ENCODE assay signal across 34 cellular contexts in genomic region chr5:116751684-116752083, GRCh38.
"Had no signal": no experiment of that assay in that cellular context is flagged by ENCODE, and none has a peak within 500 bp of the region (broad histone marks: within the 10 kb centered on the region; RNA-seq: fewer than 3 reads in every experiment).

No MANE protein-coding gene starts in this region.

- H3K9me3 ChIP-seq: adrenal gland, body of pancreas had no signal

- H3K36me3 Mint-ChIP-seq: activated CD4-positive, alpha-beta memory T cell treated with anti-CD3 and anti-CD28 coated beads for 36 hours; activated CD8-positive, alpha-beta memory T cell treated with anti-CD3 and anti-CD28 coated beads, Interleukin-2, amount 10 ng/mL, durations not matched to agents 7 days and 5 days; activated naive CD4-positive, alpha-beta T cell treated with anti-CD3 and anti-CD28 coated beads, Interleukin-2, amount 50 U/mL, for 24 hours; activated naive CD8-positive, alpha-beta T cell treated with anti-CD3 and anti-CD28 coated beads for 36 hours had no signal

- H3K27me3 ChIP-seq: adrenal gland, body of pancreas, dorsolateral prefrontal cortex had no signal

- H3K27ac ChIP-seq: adrenal gland, body of pancreas, dorsolateral prefrontal cortex had no signal

- H3K9me3 Mint-ChIP-seq: activated CD4-positive, alpha-beta memory T cell treated with anti-CD3 and anti-CD28 coated beads for 36 hours; activated CD4-positive, alpha-beta T cell treated with anti-CD3 and anti-CD28 coated beads, Interleukin-2, amount 10 ng/mL, durations not matched to agents 24 days and 14 days; activated naive CD4-positive, alpha-beta T cell treated with anti-CD3 and anti-CD28 coated beads for 36 hours; activated naive CD4-positive, alpha-beta T cell treated with anti-CD3 and anti-CD28 coated beads, Interleukin-2, amount 50 U/mL, for 24 hours; activated naive CD8-positive, alpha-beta T cell treated with anti-CD3 and anti-CD28 coated beads for 36 hours; activated naive CD8-positive, alpha-beta T cell treated with anti-CD3 and anti-CD28 coated beads, Interleukin-2, amount 50 U/mL, for 24 hours; activated T-helper 1 cell treated with anti-CD3 and anti-CD28 coated beads, Interleukin-12 subunit alpha, Interleukin-12 subunit beta, Interleukin-2, Interleukin-4 antibody, amounts not matched to agents 30 ng/mL and 10 ng/mL and 1 ng/mL, durations not matched to agents 14 hours and 24 hours and 36 hours; activated T-helper 2 cell treated with anti-CD3 and anti-CD28 coated beads, Interferon-gamma antibody, Interleukin-2, Interleukin-4, amounts not matched to agents 10 μg/mL and 5 μg/mL and 100 μg/mL, durations not matched to agents 14 hours and 24 hours and 36 hours; dendritic cell treated with granulocyte-macrophage colony-stimulating factor and Interleukin-4, amounts not matched to agents 40 ng/mL and 50 ng/mL, for 4 days; T-helper 2 cell treated with Interferon-gamma antibody and Interleukin-4, amounts not matched to agents 5 μg/mL and 100 μg/mL, for 36 hours had no signal

- H3K4me1 ChIP-seq: adrenal gland, body of pancreas had no signal

- H3K4me1 Mint-ChIP-seq: activated CD4-positive, alpha-beta T cell treated with anti-CD3 and anti-CD28 coated beads for 36 hours; activated CD4-positive, alpha-beta T cell treated with anti-CD3 and anti-CD28 coated beads, Interleukin-2, amount 10 ng/mL, durations not matched to agents 24 days and 14 days; activated CD8-positive, alpha-beta memory T cell treated with anti-CD3 and anti-CD28 coated beads, Interleukin-2, amount 10 ng/mL, durations not matched to agents 7 days and 5 days; activated naive CD4-positive, alpha-beta T cell treated with anti-CD3 and anti-CD28 coated beads, Interleukin-2, amount 50 U/mL, for 24 hours; activated naive CD8-positive, alpha-beta T cell treated with anti-CD3 and anti-CD28 coated beads for 36 hours; activated naive CD8-positive, alpha-beta T cell treated with anti-CD3 and anti-CD28 coated beads, Interleukin-2, amount 50 U/mL, for 24 hours; T-helper 17 cell had no signal

- ATAC-seq: activated CD4-positive, alpha-beta T cell treated with anti-CD3 and anti-CD28 coated beads for 36 hours; activated CD8-positive, alpha-beta memory T cell treated with anti-CD3 and anti-CD28 coated beads, Interleukin-2, amount 10 ng/mL, durations not matched to agents 7 days and 5 days; activated CD8-positive, alpha-beta T cell treated with anti-CD3 and anti-CD28 coated beads, Interleukin-2, amount 10 ng/mL, durations not matched to agents 7 days and 5 days; activated naive CD8-positive, alpha-beta T cell treated with anti-CD3 and anti-CD28 coated beads, Interleukin-2, amount 50 U/mL, for 24 hours; body of pancreas; esophagus mucosa; T-helper 17 cell had no signal

- H3K4me3 ChIP-seq: adrenal gland, body of pancreas, dorsolateral prefrontal cortex had no signal

- H3K27me3 Mint-ChIP-seq: activated CD4-positive, alpha-beta memory T cell treated with anti-CD3 and anti-CD28 coated beads for 36 hours; activated CD4-positive, alpha-beta T cell treated with anti-CD3 and anti-CD28 coated beads for 36 hours; activated CD4-positive, alpha-beta T cell treated with anti-CD3 and anti-CD28 coated beads, Interleukin-2, amount 10 ng/mL, durations not matched to agents 24 days and 14 days; activated CD8-positive, alpha-beta memory T cell treated with anti-CD3 and anti-CD28 coated beads, Interleukin-2, amount 10 ng/mL, durations not matched to agents 7 days and 5 days; activated naive CD4-positive, alpha-beta T cell treated with anti-CD3 and anti-CD28 coated beads, Interleukin-2, amount 50 U/mL, for 24 hours; activated naive CD8-positive, alpha-beta T cell treated with anti-CD3 and anti-CD28 coated beads for 36 hours; activated naive CD8-positive, alpha-beta T cell treated with anti-CD3 and anti-CD28 coated beads, Interleukin-2, amount 50 U/mL, for 24 hours; dendritic cell treated with granulocyte-macrophage colony-stimulating factor and Interleukin-4, amounts not matched to agents 40 ng/mL and 50 ng/mL, for 4 days; T-helper 17 cell had no signal

- H3K36me3 ChIP-seq: adrenal gland had no signal

- DNase-seq: activated CD4-positive, alpha-beta memory T cell treated with anti-CD3 and anti-CD28 coated beads for 36 hours; activated CD4-positive, alpha-beta T cell treated with anti-CD3 and anti-CD28 coated beads for 36 hours; activated CD4-positive, alpha-beta T cell treated with anti-CD3 and anti-CD28 coated beads, Interleukin-2, amount 10 ng/mL, durations not matched to agents 24 days and 14 days; activated CD4-positive, CD25-positive, alpha-beta regulatory T cell; activated CD4-positive, CD25-positive, alpha-beta regulatory T cell treated with anti-CD3 and anti-CD28 coated beads, Interleukin-2, amount 50 U/mL, for 72 hours; activated CD8-positive, alpha-beta memory T cell treated with anti-CD3 and anti-CD28 coated beads, Interleukin-2, amount 10 ng/mL, durations not matched to agents 7 days and 5 days; activated CD8-positive, alpha-beta memory T cell treated with anti-CD3 and anti-CD28 coated beads, Interleukin-2, amount 50 U/mL, for 4 hours; activated CD8-positive, alpha-beta T cell treated with anti-CD3 and anti-CD28 coated beads, Interleukin-2, amount 10 ng/mL, durations not matched to agents 7 days and 5 days; activated effector memory CD4-positive, alpha-beta T cell treated with anti-CD3 and anti-CD28 coated beads, Interleukin-2, amount 50 U/mL, for 16 hours; activated naive CD4-positive, alpha-beta T cell treated with anti-CD3 and anti-CD28 coated beads for 36 hours; activated naive CD8-positive, alpha-beta T cell treated with anti-CD3 and anti-CD28 coated beads for 36 hours; activated naive CD8-positive, alpha-beta T cell treated with anti-CD3 and anti-CD28 coated beads, Interleukin-2, amount 50 U/mL, for 24 hours; activated T-cell treated with anti-CD3 and anti-CD28 coated beads, Interleukin-2, amount 50 U/mL, for 1 hour; activated T-cell treated with anti-CD3 and anti-CD28 coated beads, Interleukin-2, amount 50 U/mL, for 48 hours; adrenal gland; amygdala; aorta; body of pancreas; caudate nucleus; dorsolateral prefrontal cortex; effector memory CD4-positive, alpha-beta T cell; endodermal cell; foreskin fibroblast; head of caudate nucleus; T-helper 17 cell; T1000 had no signal

- H3K4me3 Mint-ChIP-seq: activated CD4-positive, alpha-beta memory T cell treated with anti-CD3 and anti-CD28 coated beads for 36 hours; activated CD4-positive, alpha-beta T cell treated with anti-CD3 and anti-CD28 coated beads for 36 hours; activated CD4-positive, alpha-beta T cell treated with anti-CD3 and anti-CD28 coated beads, Interleukin-2, amount 10 ng/mL, durations not matched to agents 24 days and 14 days; activated CD8-positive, alpha-beta memory T cell treated with anti-CD3 and anti-CD28 coated beads, Interleukin-2, amount 10 ng/mL, durations not matched to agents 7 days and 5 days; activated CD8-positive, alpha-beta T cell treated with anti-CD3 and anti-CD28 coated beads, Interleukin-2, amount 10 ng/mL, durations not matched to agents 7 days and 5 days; activated naive CD4-positive, alpha-beta T cell treated with anti-CD3 and anti-CD28 coated beads for 36 hours; activated naive CD4-positive, alpha-beta T cell treated with anti-CD3 and anti-CD28 coated beads, Interleukin-2, amount 50 U/mL, for 24 hours; activated naive CD8-positive, alpha-beta T cell treated with anti-CD3 and anti-CD28 coated beads for 36 hours; activated naive CD8-positive, alpha-beta T cell treated with anti-CD3 and anti-CD28 coated beads, Interleukin-2, amount 50 U/mL, for 24 hours; activated T-helper 1 cell treated with anti-CD3 and anti-CD28 coated beads, Interleukin-12 subunit alpha, Interleukin-12 subunit beta, Interleukin-2, Interleukin-4 antibody, amounts not matched to agents 30 ng/mL and 10 ng/mL and 1 ng/mL, durations not matched to agents 14 hours and 24 hours and 36 hours; dendritic cell treated with granulocyte-macrophage colony-stimulating factor and Interleukin-4, amounts not matched to agents 40 ng/mL and 50 ng/mL, for 4 days; endodermal cell; T-helper 17 cell; T-helper 2 cell treated with Interferon-gamma antibody and Interleukin-4, amounts not matched to agents 5 μg/mL and 100 μg/mL, for 36 hours had no signal

- FAIRE-seq: colon, frontal cortex had no signal

- H3K27ac Mint-ChIP-seq: activated CD4-positive, alpha-beta memory T cell treated with anti-CD3 and anti-CD28 coated beads for 36 hours; activated CD4-positive, alpha-beta T cell treated with anti-CD3 and anti-CD28 coated beads for 36 hours; activated CD4-positive, alpha-beta T cell treated with anti-CD3 and anti-CD28 coated beads, Interleukin-2, amount 10 ng/mL, durations not matched to agents 24 days and 14 days; activated CD8-positive, alpha-beta memory T cell treated with anti-CD3 and anti-CD28 coated beads, Interleukin-2, amount 10 ng/mL, durations not matched to agents 7 days and 5 days; activated CD8-positive, alpha-beta T cell treated with anti-CD3 and anti-CD28 coated beads, Interleukin-2, amount 10 ng/mL, durations not matched to agents 7 days and 5 days; activated naive CD4-positive, alpha-beta T cell treated with anti-CD3 and anti-CD28 coated beads for 36 hours; activated naive CD4-positive, alpha-beta T cell treated with anti-CD3 and anti-CD28 coated beads, Interleukin-2, amount 50 U/mL, for 24 hours; activated naive CD8-positive, alpha-beta T cell treated with anti-CD3 and anti-CD28 coated beads for 36 hours; activated naive CD8-positive, alpha-beta T cell treated with anti-CD3 and anti-CD28 coated beads, Interleukin-2, amount 50 U/mL, for 24 hours; activated T-helper 1 cell treated with anti-CD3 and anti-CD28 coated beads, Interleukin-12 subunit alpha, Interleukin-12 subunit beta, Interleukin-2, Interleukin-4 antibody, amounts not matched to agents 30 ng/mL and 10 ng/mL and 1 ng/mL, durations not matched to agents 14 hours and 24 hours and 36 hours; activated T-helper 2 cell treated with anti-CD3 and anti-CD28 coated beads, Interferon-gamma antibody, Interleukin-2, Interleukin-4, amounts not matched to agents 10 μg/mL and 5 μg/mL and 100 μg/mL, durations not matched to agents 14 hours and 24 hours and 36 hours; dendritic cell treated with granulocyte-macrophage colony-stimulating factor and Interleukin-4, amounts not matched to agents 40 ng/mL and 50 ng/mL, for 4 days; endodermal cell; T-helper 17 cell; T-helper 2 cell treated with Interferon-gamma antibody and Interleukin-4, amounts not matched to agents 5 μg/mL and 100 μg/mL, for 36 hours had no signal
